ENCODE assay signal across 8 cellular contexts in genomic region chr1:201791775-201792166, GRCh38. TPM values are rescaled to one million over a fixed set of nuclear protein-coding genes. Genes with fewer than 3 reads are reported as not detected.
DNase-seq lines count a peak whose midpoint lies in the region; ATAC-seq and TF ChIP-seq lines count a peak whose summit lies in the region.

No MANE protein-coding gene starts in this region.

- CTCF ChIA-PET in activated CD4-positive, alpha-beta memory T cell treated with anti-CD3 and anti-CD28 coated beads, Interleukin-2, amount 10 ng/mL, durations not matched to agents 7 days and 5 days (lab: Charles Lee): interaction anchor here (0.9 to 6.2 kb wide), 5 partner anchors 17 to 232 kb away, joined by 3 to 44 read pairs (median 8); no protein-coding TSS in a partner anchor

- H3K27ac Mint-ChIP-seq in activated CD4-positive, alpha-beta memory T cell treated with anti-CD3 and anti-CD28 coated beads, Interleukin-2, amount 10 ng/mL, durations not matched to agents 7 days and 5 days: no peak overlapping the region

- no peak for TF ChIP-seq POLR2A in GM18505 (IDR thresholded peaks at IDR 0.05; ENCODE audit: borderline replicate concordance, extremely low read depth, insufficient read depth, insufficient read length)

- H3K27me3 ChIP-seq in fibroblast of lung (ENCODE audit: control insufficient read depth, insufficient read depth, low read length): no peaks in the 10 kb centered on the region

- no peak overlapping the region for H3K4me3 Mint-ChIP-seq in activated CD4-positive, alpha-beta memory T cell treated with anti-CD3 and anti-CD28 coated beads, Interleukin-2, amount 10 ng/mL, durations not matched to agents 7 days and 5 days

- H3K27me3 Mint-ChIP-seq in activated CD4-positive, alpha-beta memory T cell treated with anti-CD3 and anti-CD28 coated beads, Interleukin-2, amount 10 ng/mL, durations not matched to agents 7 days and 5 days: no peaks in the 10 kb centered on the region

- no peaks in the 10 kb centered on the region for H3K9me3 ChIP-seq in fibroblast of lung (ENCODE audit: control insufficient read depth, insufficient read depth, low read depth, low read length)

- ATAC-seq in GM21390 (IDR thresholded peaks at IDR 0.05; ENCODE audit: unreplicated experiment) (no peak), GM18505 (IDR thresholded peaks at IDR 0.05; ENCODE audit: unreplicated experiment) (no peak), HG03342 (IDR thresholded peaks at IDR 0.05; ENCODE audit: unreplicated experiment) (no peak)

- H4K20me1 ChIP-seq in fibroblast of lung (ENCODE audit: control insufficient read depth, extremely low read depth, insufficient read depth, low read length): no peaks in the 10 kb centered on the region

- no peak overlapping the region for H2AFZ ChIP-seq in fibroblast of lung (ENCODE audit: low read length)

- POLR2A ChIA-PET in activated CD4-positive, alpha-beta memory T cell treated with anti-CD3 and anti-CD28 coated beads, Interleukin-2, amount 10 ng/mL, durations not matched to agents 7 days and 5 days (lab: Charles Lee): no interaction called here

- H3K4me1 Mint-ChIP-seq in activated CD4-positive, alpha-beta memory T cell treated with anti-CD3 and anti-CD28 coated beads, Interleukin-2, amount 10 ng/mL, durations not matched to agents 7 days and 5 days: peaks cover 15% of the 10 kb centered on the region

- DNase-seq in EH (ENCODE audit: low read depth): peak; percentile 92
- peak; percentile 32 for DNase-seq in OCI-M1 (lab: John Stamatoyannopoulos, UW)
- DNase-seq in fibroblast of lung (ENCODE audit: low read depth in 2 of 2): peak; percentile 80
- DNase-seq in renal cortical epithelial cell (ENCODE audit: low read depth): peak; percentile 4
- no peak for DNase-seq in activated CD4-positive, alpha-beta memory T cell treated with anti-CD3 and anti-CD28 coated beads, Interleukin-2, amount 10 ng/mL, durations not matched to agents 7 days and 5 days

- no peak overlapping the region for H3K9ac ChIP-seq in fibroblast of lung (ENCODE audit: insufficient read depth, low read length)

- H3K9me3 Mint-ChIP-seq in activated CD4-positive, alpha-beta memory T cell treated with anti-CD3 and anti-CD28 coated beads, Interleukin-2, amount 10 ng/mL, durations not matched to agents 7 days and 5 days: no peaks in the 10 kb centered on the region

- H3K27ac ChIP-seq in fibroblast of lung (ENCODE audit: insufficient read depth, low read length): peak overlapping the region; percentile 59

- H3K4me1 ChIP-seq in fibroblast of lung (ENCODE audit: control insufficient read depth, extremely low read depth, insufficient read depth, low read length): peaks cover 42% of the 10 kb centered on the region

- no peaks in the 10 kb centered on the region for H3K36me3 Mint-ChIP-seq in activated CD4-positive, alpha-beta memory T cell treated with anti-CD3 and anti-CD28 coated beads, Interleukin-2, amount 10 ng/mL, durations not matched to agents 7 days and 5 days (ENCODE audit: low read depth)

- no peak overlapping the region for H3K4me3 ChIP-seq in fibroblast of lung (replicated peaks in 1 of 4; ENCODE audit: control extremely low read depth in 1 of 4, insufficient read depth in 1 of 4, low read depth in 3 of 4, low read length in 4 of 4)

- H3K4me2 ChIP-seq in fibroblast of lung (ENCODE audit: extremely low read depth, insufficient read depth, low read length): no peak overlapping the region

- no peak for TF ChIP-seq CTCF in fibroblast of lung (conservative IDR thresholded peaks at IDR 0.05 in 1 of 2, IDR thresholded peaks at IDR 0.05 in 1 of 2; ENCODE audit: low read depth in 1 of 2, low read length in 2 of 2)

- H3K79me2 ChIP-seq in fibroblast of lung (ENCODE audit: control insufficient read depth, insufficient read depth, low read length): peaks cover 12% of the 10 kb centered on the region

- H3K36me3 ChIP-seq in fibroblast of lung (ENCODE audit: control insufficient read depth, insufficient read depth, low read length): peaks cover 49% of the 10 kb centered on the region

RNA-seq across cellular contexts. Expression of gene IPO9, which starts 37.2 kb away (rescaled TPM):
- total RNA-seq in fibroblast of lung (19.0 and 28.4 TPM in 2 replicates), renal cortical epithelial cell (15.6 and 31.5 TPM in 2 replicates)
- 29.2 and 44.5 TPM in 2 replicates for polyA plus RNA-seq in fibroblast of lung
- 31.8 and 46.4 TPM in 2 replicates for polyA plus RNA-seq in fibroblast of lung (2012)
- 54.0 and 56.7 TPM in 2 replicates for polyA minus RNA-seq in fibroblast of lung (ENCODE audit: low replicate concordance)
- total RNA-seq in activated CD4-positive, alpha-beta memory T cell treated with anti-CD3 and anti-CD28 coated beads, Interleukin-2, amount 10 ng/mL, durations not matched to agents 7 days and 5 days: 10 to 100 TPM; 44.3 to 49.5 TPM
